8 cellular contexts compared by ENCODE assay signal in genomic region chr14:74980746-74981661, GRCh38. TPM values are rescaled to one million over a fixed set of nuclear protein-coding genes. Genes with fewer than 3 reads are reported as not detected.
DNase-seq lines count a peak whose midpoint lies in the region; ATAC-seq and TF ChIP-seq lines count a peak whose summit lies in the region.

No MANE protein-coding gene starts in this region.

- H3K27ac Mint-ChIP-seq in glutamatergic neuron (ENCODE audit: unreplicated experiment): peak overlapping the region; percentile 48

- TF ChIP-seq CTCF in glutamatergic neuron (IDR thresholded peaks at IDR 0.05; ENCODE audit: partially characterized antibody, unreplicated experiment): no peak

- DNase-seq in NCI-H1092 treated with DMSO at 0.1 percent for 48 hours (lab: John Stamatoyannopoulos, UW) (peak; percentile 65), NCI-H1092 (lab: John Stamatoyannopoulos, UW) (no peak), SK-N-DZ (ENCODE audit: low spot score) (peak; percentile 58), glutamatergic neuron (peak; percentile 45), smooth muscle cell of the brain vasculature (ENCODE audit: low read depth, low spot score) (peak; percentile 72)

- H3K4me3 Mint-ChIP-seq in glutamatergic neuron (ENCODE audit: unreplicated experiment): peak overlapping the region; percentile 2

- peaks cover 9% of the 10 kb centered on the region for H3K9me3 Mint-ChIP-seq in glutamatergic neuron (ENCODE audit: unreplicated experiment)

- H3K36me3 Mint-ChIP-seq in glutamatergic neuron (ENCODE audit: unreplicated experiment): no peaks in the 10 kb centered on the region

- peaks cover 12% of the 10 kb centered on the region for H3K27me3 Mint-ChIP-seq in glutamatergic neuron (ENCODE audit: unreplicated experiment)

- no peak for ATAC-seq in GM18858 (IDR thresholded peaks at IDR 0.05; ENCODE audit: unreplicated experiment)
- ATAC-seq in HG03039 (IDR thresholded peaks at IDR 0.05; ENCODE audit: unreplicated experiment): no peak
- no peak for ATAC-seq in GM21360 (IDR thresholded peaks at IDR 0.05; ENCODE audit: unreplicated experiment)

- peaks cover 18% of the 10 kb centered on the region for H3K4me1 Mint-ChIP-seq in glutamatergic neuron (ENCODE audit: low read depth, unreplicated experiment)

RNA-seq across cellular contexts. Expression of gene EIF2B2, which starts 21.7 kb away (rescaled TPM):
- 49.7 and 57.3 TPM in 2 replicates for polyA plus RNA-seq in SK-N-DZ (2014; cell fraction: cytosol; rRNA removed)
- polyA plus RNA-seq in SK-N-DZ (2014; cell fraction: nucleus; rRNA removed): 47.3 and 55.5 TPM in 2 replicates
- total RNA-seq in glutamatergic neuron (ENCODE audit: unreplicated experiment): 39.6 TPM

RNA-seq across cellular contexts. Expression of gene PGF, which starts 25.6 kb away (rescaled TPM):
- polyA plus RNA-seq in SK-N-DZ (2014; cell fraction: cytosol; rRNA removed): 41.3 and 45.9 TPM in 2 replicates
- polyA plus RNA-seq in SK-N-DZ (2014; cell fraction: nucleus; rRNA removed): 19.9 and 28.4 TPM in 2 replicates
- 7.9 TPM for total RNA-seq in glutamatergic neuron (ENCODE audit: unreplicated experiment)

RNA-seq across cellular contexts. Expression of gene RPS6KL1, which starts 57.9 kb away (rescaled TPM):
- 19.0 and 27.3 TPM in 2 replicates for polyA plus RNA-seq in SK-N-DZ (2014; cell fraction: cytosol; rRNA removed)
- 72.4 and 86.5 TPM in 2 replicates for polyA plus RNA-seq in SK-N-DZ (2014; cell fraction: nucleus; rRNA removed)
- total RNA-seq in glutamatergic neuron (ENCODE audit: unreplicated experiment): 248 TPM
